In the genomic region with DNA sequence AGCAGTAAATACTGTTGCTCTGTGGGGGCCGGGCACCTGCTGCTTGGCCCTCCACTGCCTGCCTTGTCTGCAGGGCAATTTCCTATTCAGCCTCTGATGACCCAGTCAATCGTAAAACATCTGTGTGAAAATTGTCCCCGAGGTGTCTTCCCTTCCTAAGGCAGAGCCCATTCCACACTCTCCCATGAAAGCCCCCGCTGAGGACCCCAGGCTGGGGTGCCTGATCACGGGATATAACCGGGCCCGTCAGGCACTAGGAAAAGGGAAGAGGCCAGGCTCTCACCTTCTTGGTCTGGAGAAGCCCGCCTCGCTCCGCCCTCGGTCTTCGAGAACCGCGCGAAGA, we compare ENCODE assay signal across 11 cellular contexts. TPM values are rescaled to one million over a fixed set of nuclear protein-coding genes. Genes with fewer than 3 reads are reported as not detected.
DNase-seq lines count a peak whose midpoint lies in the region; ATAC-seq and TF ChIP-seq lines count a peak whose summit lies in the region.
"Had no signal": no experiment of that assay in that cellular context is flagged by ENCODE, and none has a peak within 500 bp of the region (broad histone marks: within the 10 kb centered on the region; RNA-seq: fewer than 3 reads in every experiment).

No MANE protein-coding gene starts in this region.

- TF ChIP-seq CTCF in CD8-positive, alpha-beta T cell (IDR thresholded peaks at IDR 0.05): no peak
- no peak for TF ChIP-seq CTCF in endodermal cell (conservative IDR thresholded peaks at IDR 0.05)
- TF ChIP-seq CTCF in osteocyte (IDR thresholded peaks at IDR 0.05): no peak
- no peak for TF ChIP-seq CTCF in MM.1S (IDR thresholded peaks at IDR 0.05; ENCODE audit: low read length)

- no peak overlapping the region for H3K4me2 ChIP-seq in MM.1S (ENCODE audit: low read depth, low read length)

- whole genome bisulfite sequencing in endodermal cell (ENCODE audit: insufficient coverage in 1 of 2, insufficient read length in 1 of 2), 2 experiments: 19 to 23% methylated on average over 6 to 15 of the region's 15 CpGs

- no peaks in the 10 kb centered on the region for H3K36me3 ChIP-seq in CD8-positive, alpha-beta T cell (ENCODE audit: insufficient read depth, low read length)
- H3K36me3 ChIP-seq in endodermal cell (ENCODE audit: control insufficient read depth, insufficient read depth, low read length) (no peaks in the 10 kb centered on the region), MM.1S (replicated peaks; ENCODE audit: insufficient read depth, low read length) (no peaks in the 10 kb centered on the region)

- CTCF ChIA-PET in CD8-positive, alpha-beta T cell (lab: Charles Lee): interaction anchor here (1.4 kb wide), 2 partner anchors 29 to 95 kb away, joined by 3 read pairs; no protein-coding TSS in a partner anchor

- H3K27ac Mint-ChIP-seq in CD8-positive, alpha-beta T cell: no peak overlapping the region
- H3K27ac Mint-ChIP-seq in endodermal cell (no peak overlapping the region), osteocyte (ENCODE audit: unreplicated experiment) (no peak overlapping the region)

- no peaks in the 10 kb centered on the region for H3F3A ChIP-seq in MM.1S (ENCODE audit: insufficient read depth, low read length)

- H3K27ac ChIP-seq in CD8-positive, alpha-beta T cell (ENCODE audit: low read depth, low read length): no peak overlapping the region
- H3K27ac ChIP-seq in endodermal cell (ENCODE audit: low read depth, low read length): no peak overlapping the region
- no peak overlapping the region for H3K27ac ChIP-seq in MM.1S (ENCODE audit: low read length)

- H2AFZ ChIP-seq in MM.1S (ENCODE audit: low read length): no peak overlapping the region

- H3K9me2 ChIP-seq in MM.1S (replicated peaks; ENCODE audit: insufficient read depth, low read length): no peaks in the 10 kb centered on the region

- H3K27me3 ChIP-seq in CD8-positive, alpha-beta T cell (ENCODE audit: insufficient read depth, low read length): no peaks in the 10 kb centered on the region
- H3K27me3 ChIP-seq in endodermal cell (ENCODE audit: control insufficient read depth, insufficient read depth, low read length, poor library complexity, severe bottlenecking) (peaks cover 7% of the 10 kb centered on the region), MM.1S (replicated peaks; ENCODE audit: insufficient read depth, low read length) (peaks cover 36% of the 10 kb centered on the region)

- H3K4me3 ChIP-seq in CD8-positive, alpha-beta T cell (ENCODE audit: low read depth, low read length): peak overlapping the region; percentile 33
- H3K4me3 ChIP-seq in Jurkat, Clone E6-1 (ENCODE audit: low read length): peak overlapping the region; percentile 73
- H3K4me3 ChIP-seq in endodermal cell (ENCODE audit: low read length): peak overlapping the region; percentile 79
- no peak overlapping the region for H3K4me3 ChIP-seq in MM.1S (ENCODE audit: low read length)

- POLR2A ChIA-PET in CD8-positive, alpha-beta T cell (lab: Charles Lee): no interaction called here

- no peak for DNase-seq in CD8-positive, alpha-beta T cell
- DNase-seq in Jurkat, Clone E6-1 (ENCODE audit: low read depth, low spot score): no peak
- DNase-seq in endodermal cell: no peak
- DNase-seq in osteocyte (ENCODE audit: extremely low spot score, unreplicated experiment): no peak
- no peak for DNase-seq in amniotic stem cell (lab: John Stamatoyannopoulos, UW)
- no peak for DNase-seq in MM.1S
- DNase-seq in NCI-H2227 treated with DMSO at 0.1 percent for 48 hours (lab: John Stamatoyannopoulos, UW): no peak
- DNase-seq: HCEC 1CT, NCI-H1436 treated with DMSO at 0.1 percent for 48 hours, occipital lobe had no signal

- no peaks in the 10 kb centered on the region for H3K27me3 Mint-ChIP-seq in CD8-positive, alpha-beta T cell (ENCODE audit: low read depth)
- H3K27me3 Mint-ChIP-seq in endodermal cell (ENCODE audit: insufficient read depth): peaks cover 30% of the 10 kb centered on the region
- H3K27me3 Mint-ChIP-seq in osteocyte (ENCODE audit: unreplicated experiment): peaks cover 3% of the 10 kb centered on the region

- no peak overlapping the region for H3K4me3 Mint-ChIP-seq in CD8-positive, alpha-beta T cell
- H3K4me3 Mint-ChIP-seq in endodermal cell (peak overlapping the region; percentile 60), osteocyte (ENCODE audit: unreplicated experiment) (peak overlapping the region; percentile 56)

- H3K9me3 ChIP-seq in CD8-positive, alpha-beta T cell (ENCODE audit: low read length): no peaks in the 10 kb centered on the region
- H3K9me3 ChIP-seq in endodermal cell (ENCODE audit: control insufficient read depth, low read length): no peaks in the 10 kb centered on the region
- H3K9me3 ChIP-seq in MM.1S (replicated peaks; ENCODE audit: insufficient read depth, low read length): no peaks in the 10 kb centered on the region

- no peak for ATAC-seq in CD8-positive, alpha-beta T cell
- no peak for ATAC-seq in GM19467 (IDR thresholded peaks at IDR 0.05; ENCODE audit: unreplicated experiment)

- H3K4me1 Mint-ChIP-seq in CD8-positive, alpha-beta T cell (ENCODE audit: low read depth): peaks cover 10% of the 10 kb centered on the region
- H3K4me1 Mint-ChIP-seq in endodermal cell (peaks cover 3% of the 10 kb centered on the region), osteocyte (ENCODE audit: unreplicated experiment) (peaks cover 4% of the 10 kb centered on the region)

- peaks cover 11% of the 10 kb centered on the region for H3K4me1 ChIP-seq in CD8-positive, alpha-beta T cell (ENCODE audit: insufficient read depth, low read length)
- H3K4me1 ChIP-seq in endodermal cell (ENCODE audit: control insufficient read depth, insufficient read depth, low read length) (no peaks in the 10 kb centered on the region), MM.1S (ENCODE audit: low read length) (no peaks in the 10 kb centered on the region)

- intact Hi-C loops in CD8-positive, alpha-beta T cell (cut with DNase I, micrococcal nuclease): no loop called here

- H3K9me3 Mint-ChIP-seq in CD8-positive, alpha-beta T cell: no peaks in the 10 kb centered on the region
- H3K9me3 Mint-ChIP-seq in endodermal cell: no peaks in the 10 kb centered on the region
- H3K9me3 Mint-ChIP-seq in osteocyte (ENCODE audit: unreplicated experiment): no peaks in the 10 kb centered on the region

- H3K79me2 ChIP-seq in MM.1S (ENCODE audit: low read length): no peaks in the 10 kb centered on the region

- no peaks in the 10 kb centered on the region for H4K20me1 ChIP-seq in MM.1S (ENCODE audit: insufficient read depth, low read length)

- H3K9ac ChIP-seq in endodermal cell (ENCODE audit: extremely low read depth, low read length, poor library complexity, severe bottlenecking) (peak overlapping the region; percentile 34), MM.1S (ENCODE audit: low read length) (no peak overlapping the region)

- H3K36me3 Mint-ChIP-seq in CD8-positive, alpha-beta T cell: no peaks in the 10 kb centered on the region
- no peaks in the 10 kb centered on the region for H3K36me3 Mint-ChIP-seq in endodermal cell (ENCODE audit: low read depth)
- H3K36me3 Mint-ChIP-seq in osteocyte (ENCODE audit: unreplicated experiment): no peaks in the 10 kb centered on the region

RNA-seq across cellular contexts. Expression of a gene that starts 27.2 kb away (rescaled TPM):
- total RNA-seq in CD8-positive, alpha-beta T cell: not detected
- not detected for polyA plus RNA-seq in Jurkat, Clone E6-1 (2012; ENCODE audit: insufficient read depth, insufficient read length)
- under 1 TPM in 1 of 2 donors, not detected in 1; 0.57 TPM for total RNA-seq in endodermal cell
- polyA plus RNA-seq in endodermal cell (2013, experiment 1 of 2): not detected
- polyA plus RNA-seq in endodermal cell (2013, experiment 2 of 2): not detected
- not detected in 2 replicates for total RNA-seq in osteocyte
- total RNA-seq: occipital lobe had no signal

RNA-seq across cellular contexts. Expression of a gene that starts 30.9 kb away (rescaled TPM):
- 10 to 100 TPM; 11.1 to 13.3 TPM for total RNA-seq in CD8-positive, alpha-beta T cell
- polyA plus RNA-seq in Jurkat, Clone E6-1 (2012; ENCODE audit: insufficient read depth, insufficient read length): 51.2 TPM
- total RNA-seq in endodermal cell: 1 to 10 TPM; 6.9 to 7.9 TPM
- polyA plus RNA-seq in endodermal cell (2013, experiment 1 of 2): 5.0 TPM
- 5.1 TPM for polyA plus RNA-seq in endodermal cell (2013, experiment 2 of 2)
- total RNA-seq in osteocyte: 0.51 TPM in 1 of 2 replicates, not detected in the other
